12 cellular contexts compared by ENCODE assay signal in the genomic region with DNA sequence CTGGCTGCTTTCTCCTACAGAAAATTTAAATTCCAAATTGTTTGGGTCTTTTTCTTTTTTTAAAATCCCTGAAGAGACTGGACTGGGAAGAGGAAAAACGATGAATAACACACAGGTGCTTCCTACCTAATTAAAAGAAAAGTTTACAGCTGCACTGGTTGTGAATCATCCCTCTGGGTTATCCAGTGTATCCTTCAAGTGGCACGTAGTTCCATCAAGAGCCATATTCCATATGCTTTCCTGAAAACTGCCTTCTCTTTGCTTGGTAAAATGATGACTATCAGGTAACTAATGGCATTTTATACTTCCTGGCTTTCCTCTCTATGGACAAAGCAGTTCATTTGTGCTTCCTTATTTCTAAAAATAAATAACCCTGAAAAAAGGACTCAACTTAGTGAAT.
DNase-seq lines count a peak whose midpoint lies in the region; ATAC-seq, FAIRE-seq and TF ChIP-seq lines count a peak whose summit lies in the region.
"Had no signal": no experiment of that assay in that cellular context is flagged by ENCODE, and none has a peak within 500 bp of the region (broad histone marks: within the 10 kb centered on the region; RNA-seq: fewer than 3 reads in every experiment).

No MANE protein-coding gene starts in this region.

- peaks cover 6% of the 10 kb centered on the region for H3K9me3 Mint-ChIP-seq in Calu3 (ENCODE audit: low read depth, unreplicated experiment)

- ATAC-seq in GM21737 (IDR thresholded peaks at IDR 0.05; ENCODE audit: unreplicated experiment) = no peak

- BruUV-seq in Calu3 (replicated peaks; lab: Mats Ljungman, UMichigan) = no TSS peak

- TF ChIP-seq CTCF in Calu3 (IDR thresholded peaks at IDR 0.05; ENCODE audit: unreplicated experiment) (no peak), VCaP (conservative IDR thresholded peaks at IDR 0.05) (no peak)

- CTCF ChIA-PET in Calu3 (lab: Charles Lee) = no interaction called here

- H3K27ac ChIP-seq in VCaP = peak overlapping the region; percentile 6; the same call in 1 of the 2 replicates
- H3K27ac ChIP-seq: HL-60 had no signal

- no peak overlapping the region for H3K4me3 Mint-ChIP-seq in Calu3 (ENCODE audit: low read depth, unreplicated experiment)
- H3K4me3 Mint-ChIP-seq: CD8-positive, alpha-beta memory T cell had no signal

- peaks cover 5% of the 10 kb centered on the region for H3K36me3 Mint-ChIP-seq in Calu3 (ENCODE audit: insufficient read depth, unreplicated experiment)
- H3K36me3 Mint-ChIP-seq: CD8-positive, alpha-beta memory T cell had no signal

- FAIRE-seq in islet of Langerhans (lab: Jason Lieb, UNC) = peak; percentile 81
- FAIRE-seq: GM12891 had no signal

- H3K27ac Mint-ChIP-seq in Calu3 (ENCODE audit: unreplicated experiment) = peak overlapping the region; percentile 35
- H3K27ac Mint-ChIP-seq: CD8-positive, alpha-beta memory T cell had no signal

- no peaks in the 10 kb centered on the region for H3K27me3 Mint-ChIP-seq in Calu3 (ENCODE audit: unreplicated experiment)
- H3K27me3 Mint-ChIP-seq: CD8-positive, alpha-beta memory T cell had no signal

- peaks cover 50% of the 10 kb centered on the region for H3K4me1 Mint-ChIP-seq in Calu3 (ENCODE audit: low read depth, unreplicated experiment)
- H3K4me1 Mint-ChIP-seq: CD8-positive, alpha-beta memory T cell had no signal

- intact Hi-C loops in Calu3 (cut with micrococcal nuclease; ENCODE audit: unreplicated experiment) = loop anchor here (10.0 kb wide), 1 partner anchor 219 kb away; no protein-coding TSS in a partner anchor

- no peak for DNase-seq in Calu3
- DNase-seq in pulmonary artery endothelial cell (ENCODE audit: low read depth, low spot score) = peak; percentile 10
- DNase-seq in activated T-cell treated with anti-CD3 and anti-CD28 coated beads for 4 hours = no peak
- DNase-seq in globus pallidus (ENCODE audit: low spot score) = no peak
- DNase-seq: CD8-positive, alpha-beta memory T cell; DMS 273 treated with DMSO at 0.1 percent for 48 hours; DMS79 treated with DMSO at 0.1 percent for 48 hours had no signal
